In genomic region chr22:24156915-24157782, GRCh38 we compare ENCODE assay signal across 8 cellular contexts. TPM values are rescaled to one million over a fixed set of nuclear protein-coding genes. Genes with fewer than 3 reads are reported as not detected.
DNase-seq lines count a peak whose midpoint lies in the region; ATAC-seq and TF ChIP-seq lines count a peak whose summit lies in the region.

No MANE protein-coding gene starts in this region.

- H3K9ac ChIP-seq in colonic mucosa (ENCODE audit: low read depth in 2 of 2, low read length in 2 of 2) = peak overlapping the region; percentile 67 to 70

- H3K36me3 ChIP-seq in colonic mucosa (no peaks in the 10 kb centered on the region), left lung (peaks cover 0 to 12% of the 10 kb centered on the region in 2 donors)

- H3K9me3 ChIP-seq in colonic mucosa (no peaks in the 10 kb centered on the region), left lung (no peaks in the 10 kb centered on the region)

- H3K27me3 ChIP-seq in colonic mucosa = no peaks in the 10 kb centered on the region
- no peaks in the 10 kb centered on the region for H3K27me3 ChIP-seq in left lung

- DNase-seq in AG20443 (ENCODE audit: low spot score) (peak; percentile 90), NCI-H510A treated with DMSO at 0.1 percent for 48 hours (lab: John Stamatoyannopoulos, UW) (peak; percentile 61), colonic mucosa (peak; percentile 90), left lung (peak; percentile 91 to 96)
- peak; percentile 77 to 81 for DNase-seq in activated CD4-positive, alpha-beta T cell treated with anti-CD3 and anti-CD28 coated beads for 4 hours
- DNase-seq in stimulated activated CD4-positive, alpha-beta T cell treated with anti-CD3 and anti-CD28 coated beads, Interleukin-2, amount 100 ng/mL, for 48 hours = peak; percentile 67 to 75

- intact Hi-C loops in colonic mucosa (cut with DNase I) (no loop called here), left lung (cut with DNase I) (no loop called here)

- H3K4me3 ChIP-seq in colonic mucosa = peak overlapping the region; percentile 75
- peak overlapping the region; percentile 72 to 83 for H3K4me3 ChIP-seq in left lung

- H3K27ac ChIP-seq in colonic mucosa = peak overlapping the region; percentile 82
- peak overlapping the region; percentile 82 to 91 for H3K27ac ChIP-seq in left lung

- ATAC-seq in GM18909 (IDR thresholded peaks at IDR 0.05; ENCODE audit: poor library complexity, unreplicated experiment) (peak; percentile 81), HG03139 (IDR thresholded peaks at IDR 0.05; ENCODE audit: unreplicated experiment) (peak; percentile 76), left lung (peak; percentile 85)

- H3K4me1 ChIP-seq in colonic mucosa (peaks cover 17% of the 10 kb centered on the region), left lung (peaks cover 45 to 93% of the 10 kb centered on the region in 2 donors)

- TF ChIP-seq CTCF in colonic mucosa (IDR thresholded peaks at IDR 0.05) = peak; percentile 79
- TF ChIP-seq CTCF in left lung (IDR thresholded peaks at IDR 0.05) = peak; percentile 69 to 91

RNA-seq across cellular contexts. Expression of gene SUSD2, which starts 24.1 kb away (rescaled TPM):
- total RNA-seq in colonic mucosa (1 to 10 TPM; 1.2 to 2.4 TPM), left lung (100 to 1,000 TPM in 1 of 2 donors, 10 to 100 TPM in 1; 63.2 to 374 TPM)

Comparison
In these comparisons a context has a peak if more than half of its experiments do, and no peak if none do; other contexts are left out.
1. Peak in every context shown above with its lines: DNase-seq, ATAC-seq, H3K4me3 ChIP-seq and H3K27ac ChIP-seq.
2. RNA of gene SUSD2, which starts 24.1 kb away (total RNA-seq): 63.2 to 374 TPM in left lung; 1.2 to 2.4 TPM in colonic mucosa; every median in the first group is over 10 times any median in the second.